20 cellular contexts compared by ENCODE assay signal in genomic region chr5:139058121-139058520, GRCh38.
DNase-seq lines count a peak whose midpoint lies in the region; ATAC-seq and TF ChIP-seq lines count a peak whose summit lies in the region.
"Had no signal": no experiment of that assay in that cellular context is flagged by ENCODE, and none has a peak within 500 bp of the region (broad histone marks: within the 10 kb centered on the region; RNA-seq: fewer than 3 reads in every experiment).

No MANE protein-coding gene starts in this region.

- no peak for ATAC-seq in natural killer cell
- ATAC-seq in foreskin keratinocyte, result no peak
- ATAC-seq: activated CD4-positive, alpha-beta T cell treated with anti-CD3 and anti-CD28 coated beads for 36 hours; activated CD8-positive, alpha-beta memory T cell treated with anti-CD3 and anti-CD28 coated beads, Interleukin-2, amount 10 ng/mL, durations not matched to agents 7 days and 5 days; activated T-helper 17 cell treated with anti-CD3 and anti-CD28 coated beads, Interleukin-2, amount 50 U/mL, for 72 hours; heart left ventricle; right cardiac atrium; stimulated activated effector memory CD8-positive, alpha-beta T cell treated with anti-CD3 and anti-CD28 coated beads, Interleukin-12 subunit alpha, Interleukin-12 subunit beta, amount 100 ng/mL, for 72 hours had no signal

- DNase-seq in EL (peak; percentile 59), MV-4-11 (lab: John Stamatoyannopoulos, UW) (peak; percentile 87), choroid plexus epithelial cell (ENCODE audit: low read depth) (peak; percentile 52), renal cortical epithelial cell (ENCODE audit: low read depth) (peak; percentile 69), natural killer cell (no peak), NCI-H1092 treated with DMSO at 0.1 percent for 48 hours (lab: John Stamatoyannopoulos, UW) (no peak), foreskin keratinocyte (no peak)
- DNase-seq: activated CD4-positive, alpha-beta T cell treated with anti-CD3 and anti-CD28 coated beads for 36 hours; activated CD8-positive, alpha-beta memory T cell treated with anti-CD3 and anti-CD28 coated beads, Interleukin-2, amount 10 ng/mL, durations not matched to agents 7 days and 5 days; Caco-2; dorsolateral prefrontal cortex; heart left ventricle; NCI-H187 treated with DMSO at 0.1 percent for 48 hours; NCI-H345; nucleus accumbens; right cardiac atrium had no signal

- H3K27me3 ChIP-seq in foreskin keratinocyte, result no peaks in the 10 kb centered on the region
- H3K27me3 ChIP-seq: dorsolateral prefrontal cortex, heart left ventricle had no signal

- no peak overlapping the region for H3K27ac ChIP-seq in foreskin keratinocyte
- H3K27ac ChIP-seq: dorsolateral prefrontal cortex, epithelial cell of prostate, heart left ventricle had no signal

- H3K36me3 Mint-ChIP-seq in natural killer cell, result no peaks in the 10 kb centered on the region
- H3K36me3 Mint-ChIP-seq: activated CD8-positive, alpha-beta memory T cell treated with anti-CD3 and anti-CD28 coated beads, Interleukin-2, amount 10 ng/mL, durations not matched to agents 7 days and 5 days; stimulated activated effector memory CD8-positive, alpha-beta T cell treated with anti-CD3 and anti-CD28 coated beads, Interleukin-12 subunit alpha, Interleukin-12 subunit beta, amount 100 ng/mL, for 72 hours had no signal

- TF ChIP-seq CTCF in choroid plexus epithelial cell (conservative IDR thresholded peaks at IDR 0.05; ENCODE audit: low read depth, low read length), result no peak
- no peak for TF ChIP-seq CTCF in natural killer cell (IDR thresholded peaks at IDR 0.05)
- TF ChIP-seq CTCF in foreskin keratinocyte (conservative IDR thresholded peaks at IDR 0.05), result no peak

- H3K9me3 Mint-ChIP-seq in natural killer cell, result no peaks in the 10 kb centered on the region
- H3K9me3 Mint-ChIP-seq: activated T-helper 17 cell treated with anti-CD3 and anti-CD28 coated beads, Interleukin-2, amount 50 U/mL, for 72 hours; stimulated activated effector memory CD8-positive, alpha-beta T cell treated with anti-CD3 and anti-CD28 coated beads, Interleukin-12 subunit alpha, Interleukin-12 subunit beta, amount 100 ng/mL, for 72 hours had no signal

- H3K27ac Mint-ChIP-seq in natural killer cell, result no peak overlapping the region
- H3K27ac Mint-ChIP-seq: activated CD4-positive, alpha-beta T cell treated with anti-CD3 and anti-CD28 coated beads for 36 hours; activated CD8-positive, alpha-beta memory T cell treated with anti-CD3 and anti-CD28 coated beads, Interleukin-2, amount 10 ng/mL, durations not matched to agents 7 days and 5 days; activated T-helper 17 cell treated with anti-CD3 and anti-CD28 coated beads, Interleukin-2, amount 50 U/mL, for 72 hours; B cell; stimulated activated effector memory CD8-positive, alpha-beta T cell treated with anti-CD3 and anti-CD28 coated beads, Interleukin-12 subunit alpha, Interleukin-12 subunit beta, amount 100 ng/mL, for 72 hours had no signal

- intact Hi-C loops in natural killer cell (cut with micrococcal nuclease), result no loop called here

- H3K27me3 Mint-ChIP-seq in natural killer cell (ENCODE audit: low read depth in 2 of 2), result no peaks in the 10 kb centered on the region
- H3K27me3 Mint-ChIP-seq: activated CD4-positive, alpha-beta T cell treated with anti-CD3 and anti-CD28 coated beads for 36 hours; activated CD8-positive, alpha-beta memory T cell treated with anti-CD3 and anti-CD28 coated beads, Interleukin-2, amount 10 ng/mL, durations not matched to agents 7 days and 5 days; activated T-helper 17 cell treated with anti-CD3 and anti-CD28 coated beads, Interleukin-2, amount 50 U/mL, for 72 hours; B cell had no signal

- H3K4me3 Mint-ChIP-seq in natural killer cell, result no peak overlapping the region
- H3K4me3 Mint-ChIP-seq: activated CD4-positive, alpha-beta T cell treated with anti-CD3 and anti-CD28 coated beads for 36 hours; activated CD8-positive, alpha-beta memory T cell treated with anti-CD3 and anti-CD28 coated beads, Interleukin-2, amount 10 ng/mL, durations not matched to agents 7 days and 5 days; activated T-helper 17 cell treated with anti-CD3 and anti-CD28 coated beads, Interleukin-2, amount 50 U/mL, for 72 hours; B cell; stimulated activated effector memory CD8-positive, alpha-beta T cell treated with anti-CD3 and anti-CD28 coated beads, Interleukin-12 subunit alpha, Interleukin-12 subunit beta, amount 100 ng/mL, for 72 hours had no signal

- no peaks in the 10 kb centered on the region for H3K4me1 ChIP-seq in foreskin keratinocyte
- H3K4me1 ChIP-seq: Caco-2 had no signal

- H3K4me3 ChIP-seq in choroid plexus epithelial cell (ENCODE audit: low read depth, low read length), result no peak overlapping the region
- H3K4me3 ChIP-seq: dorsolateral prefrontal cortex, heart left ventricle had no signal

- H3K4me1 Mint-ChIP-seq in natural killer cell, result no peaks in the 10 kb centered on the region
- H3K4me1 Mint-ChIP-seq: activated CD4-positive, alpha-beta T cell treated with anti-CD3 and anti-CD28 coated beads for 36 hours; activated CD8-positive, alpha-beta memory T cell treated with anti-CD3 and anti-CD28 coated beads, Interleukin-2, amount 10 ng/mL, durations not matched to agents 7 days and 5 days; activated T-helper 17 cell treated with anti-CD3 and anti-CD28 coated beads, Interleukin-2, amount 50 U/mL, for 72 hours; B cell; stimulated activated effector memory CD8-positive, alpha-beta T cell treated with anti-CD3 and anti-CD28 coated beads, Interleukin-12 subunit alpha, Interleukin-12 subunit beta, amount 100 ng/mL, for 72 hours had no signal

Comparison
In these comparisons a context has a peak if more than half of its experiments do, and no peak if none do; other contexts are left out.
1. DNase-seq: peak in EL (single experiment), MV-4-11 (single experiment), choroid plexus epithelial cell (single experiment) and renal cortical epithelial cell (single experiment); none in natural killer cell (single experiment), NCI-H1092 treated with DMSO at 0.1 percent for 48 hours (single experiment) and foreskin keratinocyte (0 of 2).